Comparison of ENCODE assay signal across 8 cellular contexts in the genomic region with DNA sequence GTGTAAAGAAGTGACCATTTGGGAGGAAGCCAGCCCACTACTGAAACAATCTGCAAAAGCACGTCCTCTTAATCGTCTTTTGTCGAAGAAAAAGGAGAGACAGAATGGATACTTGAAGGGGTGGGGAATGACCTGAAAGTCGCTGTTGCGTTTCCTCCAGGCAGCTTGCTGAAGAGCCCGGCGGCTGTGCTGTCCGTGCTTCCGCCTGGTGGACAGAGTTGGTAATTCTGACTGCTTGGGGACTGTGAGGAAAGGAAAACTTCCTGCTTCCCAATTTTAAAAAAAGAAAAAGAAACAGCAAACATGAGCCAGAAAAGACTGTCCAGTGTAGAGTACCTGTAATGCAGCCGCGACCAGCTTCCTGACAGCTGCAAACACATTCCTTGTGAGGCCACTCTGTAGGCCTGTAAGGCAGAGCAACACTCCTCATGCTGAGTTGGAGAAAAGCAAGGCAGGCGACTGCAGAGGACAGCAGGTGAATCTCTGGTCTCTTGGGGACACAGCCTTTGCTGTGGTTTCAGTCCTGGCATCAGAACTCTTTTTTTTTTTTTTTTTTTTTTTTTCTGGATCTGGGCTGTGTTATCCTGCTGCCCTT.
DNase-seq lines count a peak whose midpoint lies in the region; ATAC-seq and TF ChIP-seq lines count a peak whose summit lies in the region.

No MANE protein-coding gene starts in this region.

- H3K27ac Mint-ChIP-seq in activated CD8-positive, alpha-beta T cell treated with anti-CD3 and anti-CD28 coated beads for 36 hours: no peak overlapping the region
- no peak overlapping the region for H3K27ac Mint-ChIP-seq in activated CD8-positive, alpha-beta T cell treated with anti-CD3 and anti-CD28 coated beads, Interleukin-2, amount 10 ng/mL, durations not matched to agents 7 days and 5 days
- H3K27ac Mint-ChIP-seq in chondrocyte (ENCODE audit: unreplicated experiment): no peak overlapping the region

- no peaks in the 10 kb centered on the region for H3K4me1 Mint-ChIP-seq in activated CD8-positive, alpha-beta T cell treated with anti-CD3 and anti-CD28 coated beads for 36 hours (ENCODE audit: low read depth)
- H3K4me1 Mint-ChIP-seq in activated CD8-positive, alpha-beta T cell treated with anti-CD3 and anti-CD28 coated beads, Interleukin-2, amount 10 ng/mL, durations not matched to agents 7 days and 5 days (ENCODE audit: low read depth): no peaks in the 10 kb centered on the region
- H3K4me1 Mint-ChIP-seq in chondrocyte (ENCODE audit: low read depth): no peaks in the 10 kb centered on the region

- peak; percentile 18 for DNase-seq in activated CD8-positive, alpha-beta T cell treated with anti-CD3 and anti-CD28 coated beads for 36 hours
- DNase-seq in activated CD8-positive, alpha-beta T cell treated with anti-CD3 and anti-CD28 coated beads, Interleukin-2, amount 10 ng/mL, durations not matched to agents 7 days and 5 days: no peak
- DNase-seq in NCI-H69 (lab: John Stamatoyannopoulos, UW): peak; percentile 74
- no peak for DNase-seq in chondrocyte (ENCODE audit: low spot score)
- peak; percentile 63 to 86 for DNase-seq in lung microvascular endothelial cell (ENCODE audit: low read depth in 2 of 2)
- no peak for DNase-seq in NCI-H1694 (lab: John Stamatoyannopoulos, UW)
- DNase-seq in Kasumi-1 (lab: John Stamatoyannopoulos, UW): no peak

- CTCF ChIA-PET in activated CD8-positive, alpha-beta T cell treated with anti-CD3 and anti-CD28 coated beads for 36 hours (lab: Charles Lee): no interaction called here
- CTCF ChIA-PET in activated CD8-positive, alpha-beta T cell treated with anti-CD3 and anti-CD28 coated beads, Interleukin-2, amount 10 ng/mL, durations not matched to agents 7 days and 5 days (lab: Charles Lee): no interaction called here

- ATAC-seq in activated CD8-positive, alpha-beta T cell treated with anti-CD3 and anti-CD28 coated beads for 36 hours: no peak
- ATAC-seq in activated CD8-positive, alpha-beta T cell treated with anti-CD3 and anti-CD28 coated beads, Interleukin-2, amount 10 ng/mL, durations not matched to agents 7 days and 5 days: no peak
- ATAC-seq in HG02623 (IDR thresholded peaks at IDR 0.05; ENCODE audit: unreplicated experiment): peak; percentile 75

- intact Hi-C loops in activated CD8-positive, alpha-beta T cell treated with anti-CD3 and anti-CD28 coated beads for 36 hours (cut with micrococcal nuclease): no loop called here

- no peaks in the 10 kb centered on the region for H3K9me3 Mint-ChIP-seq in activated CD8-positive, alpha-beta T cell treated with anti-CD3 and anti-CD28 coated beads for 36 hours
- no peaks in the 10 kb centered on the region for H3K9me3 Mint-ChIP-seq in activated CD8-positive, alpha-beta T cell treated with anti-CD3 and anti-CD28 coated beads, Interleukin-2, amount 10 ng/mL, durations not matched to agents 7 days and 5 days (ENCODE audit: insufficient read depth)
- no peaks in the 10 kb centered on the region for H3K9me3 Mint-ChIP-seq in chondrocyte (ENCODE audit: low read depth)

- TF ChIP-seq CTCF in activated CD8-positive, alpha-beta T cell treated with anti-CD3 and anti-CD28 coated beads for 36 hours (IDR thresholded peaks at IDR 0.05): peak; percentile 53
- peak; percentile 81 for TF ChIP-seq CTCF in chondrocyte (IDR thresholded peaks at IDR 0.05)

- no peaks in the 10 kb centered on the region for H3K36me3 Mint-ChIP-seq in activated CD8-positive, alpha-beta T cell treated with anti-CD3 and anti-CD28 coated beads for 36 hours (ENCODE audit: low read depth)
- no peaks in the 10 kb centered on the region for H3K36me3 Mint-ChIP-seq in activated CD8-positive, alpha-beta T cell treated with anti-CD3 and anti-CD28 coated beads, Interleukin-2, amount 10 ng/mL, durations not matched to agents 7 days and 5 days (ENCODE audit: low read depth)
- H3K36me3 Mint-ChIP-seq in chondrocyte (ENCODE audit: low read depth): no peaks in the 10 kb centered on the region

- H3K4me3 Mint-ChIP-seq in activated CD8-positive, alpha-beta T cell treated with anti-CD3 and anti-CD28 coated beads for 36 hours: no peak overlapping the region
- H3K4me3 Mint-ChIP-seq in activated CD8-positive, alpha-beta T cell treated with anti-CD3 and anti-CD28 coated beads, Interleukin-2, amount 10 ng/mL, durations not matched to agents 7 days and 5 days: no peak overlapping the region
- no peak overlapping the region for H3K4me3 Mint-ChIP-seq in chondrocyte (ENCODE audit: unreplicated experiment)

- H3K27me3 Mint-ChIP-seq in activated CD8-positive, alpha-beta T cell treated with anti-CD3 and anti-CD28 coated beads for 36 hours: peaks cover 6% of the 10 kb centered on the region
- no peaks in the 10 kb centered on the region for H3K27me3 Mint-ChIP-seq in activated CD8-positive, alpha-beta T cell treated with anti-CD3 and anti-CD28 coated beads, Interleukin-2, amount 10 ng/mL, durations not matched to agents 7 days and 5 days (ENCODE audit: low read depth)
- H3K27me3 Mint-ChIP-seq in chondrocyte (ENCODE audit: low read depth): peaks cover 26% of the 10 kb centered on the region

- POLR2A ChIA-PET in activated CD8-positive, alpha-beta T cell treated with anti-CD3 and anti-CD28 coated beads for 36 hours (lab: Charles Lee): no interaction called here
- POLR2A ChIA-PET in activated CD8-positive, alpha-beta T cell treated with anti-CD3 and anti-CD28 coated beads, Interleukin-2, amount 10 ng/mL, durations not matched to agents 7 days and 5 days (lab: Charles Lee): no interaction called here

Comparison
In these comparisons a context has a peak if more than half of its experiments do, and no peak if none do; other contexts are left out.
1. DNase-seq: peak in activated CD8-positive, alpha-beta T cell treated with anti-CD3 and anti-CD28 coated beads for 36 hours (single experiment), NCI-H69 (single experiment) and lung microvascular endothelial cell (2 of 2); none in activated CD8-positive, alpha-beta T cell treated with anti-CD3 and anti-CD28 coated beads, Interleukin-2, amount 10 ng/mL, durations not matched to agents 7 days and 5 days (single experiment), chondrocyte (single experiment), NCI-H1694 (single experiment) and Kasumi-1 (0 of 2).